ENCODE assay signal across 8 cellular contexts in genomic region chr18:63161728-63162195, GRCh38.
A peak's percentile ranks its signal among the peaks of the same experiment; 100 is the strongest.
DNase-seq lines count a peak whose midpoint lies in the region; FAIRE-seq and TF ChIP-seq lines count a peak whose summit lies in the region.

No MANE protein-coding gene starts in this region.

- TF ChIP-seq POLR2A in H54 (IDR thresholded peaks at IDR 0.05; ENCODE audit: low read depth, low read length) (no peak), NB4 (IDR thresholded peaks at IDR 0.05; ENCODE audit: extremely low read depth, insufficient read length) (no peak), endothelial cell of umbilical vein (IDR thresholded peaks at IDR 0.05; ENCODE audit: low read depth, low read length) (no peak)

- intact Hi-C loops in endothelial cell of umbilical vein (cut with micrococcal nuclease), result no loop called here

- peaks cover 4% of the 10 kb centered on the region for H3K4me1 ChIP-seq in endothelial cell of umbilical vein (ENCODE audit: control insufficient read depth, extremely low read depth, insufficient read depth, low read length)

- H3K36me3 ChIP-seq in GM06990 (ENCODE audit: control insufficient read depth, insufficient read depth, low read length) (no peaks in the 10 kb centered on the region; the same call in 1 of the 2 replicates), endothelial cell of umbilical vein (ENCODE audit: control insufficient read depth in 2 of 2, extremely low read depth in 1 of 2, insufficient read depth in 2 of 2, low read length in 2 of 2) (no peaks in the 10 kb centered on the region)

- CTCF ChIA-PET in endothelial cell of umbilical vein (lab: Charles Lee), result interaction anchor here (0.6 to 1.7 kb wide), 6 partner anchors 10 to 278 kb away, joined by 3 to 4 read pairs (median 3); no protein-coding TSS in a partner anchor

- H3K27ac ChIP-seq in endothelial cell of umbilical vein (ENCODE audit: insufficient read depth, low read depth, low read length), result no peak overlapping the region

- DNase-seq in GM06990 (ENCODE audit: extremely low read depth, insufficient read length) (peak; percentile 84), H54 (ENCODE audit: insufficient read length, low spot score) (peak; percentile 64), NB4 (ENCODE audit: low read depth) (peak; percentile 77), endothelial cell of umbilical vein (ENCODE audit: low read depth, low spot score) (peak; percentile 62), nephron progenitor cell (no peak), stromal cell of bone marrow (ENCODE audit: low read depth) (peak; percentile 74), NCI-H2171 treated with DMSO at 0.1 percent for 48 hours (lab: John Stamatoyannopoulos, UW) (no peak)
- DNase-seq in activated CD8-positive, alpha-beta memory T cell treated with anti-CD3 and anti-CD28 coated beads for 24 hours, result peak; percentile 84

- no peak overlapping the region for H3K9ac ChIP-seq in endothelial cell of umbilical vein (replicated peaks; ENCODE audit: extremely low read depth, insufficient read depth, low read length)

- BruUV-seq in endothelial cell of umbilical vein (replicated peaks; lab: Mats Ljungman, UMichigan), result no TSS peak

- H3K27me3 ChIP-seq in GM06990 (replicated peaks; ENCODE audit: control insufficient read depth, insufficient read depth, low read length) (no peaks in the 10 kb centered on the region), endothelial cell of umbilical vein (ENCODE audit: control insufficient read depth in 2 of 2, insufficient read depth in 2 of 2, low read length in 2 of 2) (no peaks in the 10 kb centered on the region)

- H3K4me3 ChIP-seq in GM06990 (replicated peaks; ENCODE audit: low read depth, low read length) (peak overlapping the region; percentile 51), NB4 (ENCODE audit: low read depth, low read length) (no peak overlapping the region), endothelial cell of umbilical vein (replicated peaks in 1 of 3; ENCODE audit: insufficient read depth in 1 of 3, low read depth in 1 of 3, low read length in 3 of 3) (no peak overlapping the region)

- peak; percentile 50 for FAIRE-seq in H54 (lab: Jason Lieb, UNC)
- FAIRE-seq in endothelial cell of umbilical vein (lab: Jason Lieb, UNC), result peak; percentile 59

- H3K9me3 Mint-ChIP-seq in nephron progenitor cell, result no peaks in the 10 kb centered on the region

- peak overlapping the region; percentile 33 for H3K27ac Mint-ChIP-seq in nephron progenitor cell

- H2AFZ ChIP-seq in endothelial cell of umbilical vein (ENCODE audit: low read depth, low read length), result no peak overlapping the region

- no peaks in the 10 kb centered on the region for H3K9me1 ChIP-seq in endothelial cell of umbilical vein (replicated peaks; ENCODE audit: control insufficient read depth, extremely low read depth, insufficient read depth, low read length)

- no peaks in the 10 kb centered on the region for H3K9me3 ChIP-seq in endothelial cell of umbilical vein (replicated peaks; ENCODE audit: control insufficient read depth, insufficient read depth, low read length)

- no peak overlapping the region for H3K4me3 Mint-ChIP-seq in nephron progenitor cell

- no peak overlapping the region for H3K4me2 ChIP-seq in endothelial cell of umbilical vein (ENCODE audit: insufficient read depth, low read length)

- TF ChIP-seq CTCF in GM06990 (IDR thresholded peaks at IDR 0.05; ENCODE audit: insufficient read depth, low read length, poor library complexity, severe bottlenecking), result no peak
- no peak for TF ChIP-seq CTCF in NB4 (IDR thresholded peaks at IDR 0.05; ENCODE audit: low read depth, low read length)
- no peak for TF ChIP-seq CTCF in endothelial cell of umbilical vein (IDR thresholded peaks at IDR 0.05; ENCODE audit: extremely low read depth in 1 of 2, insufficient read depth in 1 of 2, low read depth in 1 of 2, low read length in 2 of 2)
- TF ChIP-seq CTCF in nephron progenitor cell (IDR thresholded peaks at IDR 0.05), result no peak

- peaks cover 28% of the 10 kb centered on the region for H3K36me3 Mint-ChIP-seq in nephron progenitor cell (ENCODE audit: low read depth)

- POLR2A ChIA-PET in endothelial cell of umbilical vein (lab: Charles Lee), result no interaction called here

- no peaks in the 10 kb centered on the region for H3K79me2 ChIP-seq in endothelial cell of umbilical vein (ENCODE audit: control insufficient read depth, insufficient read depth, low read length)

- H4K20me1 ChIP-seq in endothelial cell of umbilical vein (replicated peaks; ENCODE audit: control insufficient read depth, extremely low read depth, insufficient read depth, low read length), result no peaks in the 10 kb centered on the region

- dilution Hi-C loops in endothelial cell of umbilical vein (cut with MboI; ENCODE audit: extremely low pct_ligation_motif_present, low sequenced_read_pairs), result no loop called here

- H3K4me1 Mint-ChIP-seq in nephron progenitor cell, result peaks cover 73% of the 10 kb centered on the region

- H3K27me3 Mint-ChIP-seq in nephron progenitor cell (ENCODE audit: low read depth, poor library complexity), result peaks cover 5% of the 10 kb centered on the region

TF ChIP-seq in endothelial cell of umbilical vein, 7 proteins besides CTCF, POLR2A, EP300 and RAD21:
- TF ChIP-seq MAX (IDR thresholded peaks at IDR 0.05; ENCODE audit: insufficient read depth, insufficient read length), result peak; percentile 54
- no peak for TF ChIP-seq POLR2AphosphoS5 (IDR thresholded peaks at IDR 0.05; ENCODE audit: insufficient read depth, low read depth, low read length)
- TF ChIP-seq GATA2 (IDR thresholded peaks at IDR 0.05; ENCODE audit: insufficient read depth, insufficient read length, low read depth, low read length), result peak; percentile 56
- no peak for TF ChIP-seq EZH2 (IDR thresholded peaks at IDR 0.05; ENCODE audit: borderline replicate concordance, low read depth, low read length, severe bottlenecking)
- TF ChIP-seq MYC (IDR thresholded peaks at IDR 0.05; ENCODE audit: low read depth, low read length), result no peak
- TF ChIP-seq FOS (IDR thresholded peaks at IDR 0.05; ENCODE audit: borderline replicate concordance, insufficient read depth, low read length), result peak; percentile 86
- peak; percentile 79 for TF ChIP-seq JUN (IDR thresholded peaks at IDR 0.05; ENCODE audit: borderline replicate concordance, insufficient read depth, insufficient read length, low read depth)
TF ChIP-seq in endothelial cell of umbilical vein: peak in this region for 4.

Comparison
In these comparisons a context has a peak if more than half of its experiments do, and no peak if none do; other contexts are left out.
1. DNase-seq: peak in GM06990 (single experiment), H54 (single experiment), NB4 (single experiment), activated CD8-positive, alpha-beta memory T cell treated with anti-CD3 and anti-CD28 coated beads for 24 hours (single experiment), endothelial cell of umbilical vein (single experiment) and stromal cell of bone marrow (single experiment); none in nephron progenitor cell (single experiment) and NCI-H2171 treated with DMSO at 0.1 percent for 48 hours (single experiment).